In the genomic region with DNA sequence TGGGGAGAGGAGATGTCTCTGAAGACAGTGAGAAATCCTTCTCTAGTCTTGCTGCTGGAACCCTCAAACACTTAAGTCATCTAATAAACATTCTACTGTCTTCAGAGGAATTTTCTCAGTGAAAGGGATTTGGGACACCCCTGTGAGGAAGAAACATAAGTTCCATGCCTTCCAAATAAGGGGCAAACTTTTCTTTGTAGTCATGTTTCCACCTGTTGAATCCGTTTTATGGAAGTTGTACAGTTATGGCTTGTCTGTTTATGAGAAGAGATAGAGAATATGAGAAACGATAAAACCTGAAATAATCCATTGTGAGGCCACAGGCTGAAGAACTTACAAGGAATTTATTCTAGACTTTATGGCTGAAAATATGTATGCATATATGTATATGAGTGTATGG, we compare ENCODE assay signal across 19 cellular contexts. TPM values are rescaled to one million over a fixed set of nuclear protein-coding genes. Genes with fewer than 3 reads are reported as not detected.
DNase-seq lines count a peak whose midpoint lies in the region; ATAC-seq lines count a peak whose summit lies in the region.
"Had no signal": no experiment of that assay in that cellular context is flagged by ENCODE, and none has a peak within 500 bp of the region (broad histone marks: within the 10 kb centered on the region; RNA-seq: fewer than 3 reads in every experiment).

No MANE protein-coding gene starts in this region.

- H3K27me3 Mint-ChIP-seq in activated T-cell treated with anti-CD3 and anti-CD28 coated beads, Interleukin-2, amount 50 U/mL, for 72 hours (ENCODE audit: low read depth): no peaks in the 10 kb centered on the region
- no peaks in the 10 kb centered on the region for H3K27me3 Mint-ChIP-seq in dendritic cell treated with granulocyte-macrophage colony-stimulating factor and Interleukin-4, amounts not matched to agents 40 ng/mL and 50 ng/mL, for 4 days
- no peaks in the 10 kb centered on the region for H3K27me3 Mint-ChIP-seq in stimulated activated memory B cell treated with anti-CD40 and anti-IgM and Interleukin-4, amounts not matched to agents 10 μg/mL and 1 μg/mL and 100 μg/mL, for 72 hours
- H3K27me3 Mint-ChIP-seq: CD4-positive, alpha-beta memory T cell had no signal

- no peak for ATAC-seq in activated T-cell treated with anti-CD3 and anti-CD28 coated beads, Interleukin-2, amount 50 U/mL, for 72 hours (replicated peaks in 1 of 2)
- ATAC-seq in stimulated activated memory B cell treated with anti-CD40 and anti-IgM and Interleukin-4, amounts not matched to agents 10 μg/mL and 1 μg/mL and 100 μg/mL, for 72 hours: no peak
- ATAC-seq in GM18909 (IDR thresholded peaks at IDR 0.05; ENCODE audit: poor library complexity, unreplicated experiment): no peak
- ATAC-seq: A549 had no signal

- no peak for DNase-seq in activated T-cell treated with anti-CD3 and anti-CD28 coated beads, Interleukin-2, amount 50 U/mL, for 72 hours
- no peak for DNase-seq in activated T-cell treated with anti-CD3 and anti-CD28 coated beads, Interleukin-2, amount 50 U/mL, for 48 hours
- DNase-seq in epidermal melanocyte (ENCODE audit: insufficient read length, low spot score): no peak
- DNase-seq: 8988T; ACHN; AML-193; BE2C; Calu3; CD4-positive, alpha-beta memory T cell; COR-L47; DMS53; DMS79 treated with DMSO at 0.1 percent for 48 hours; GF-D8; GOT3 had no signal

- peaks cover 0 to under 1% of the 10 kb centered on the region in 2 donors for H3K36me3 Mint-ChIP-seq in activated T-cell treated with anti-CD3 and anti-CD28 coated beads, Interleukin-2, amount 50 U/mL, for 72 hours (ENCODE audit: insufficient read depth in 2 of 2)
- H3K36me3 Mint-ChIP-seq in dendritic cell treated with granulocyte-macrophage colony-stimulating factor and Interleukin-4, amounts not matched to agents 40 ng/mL and 50 ng/mL, for 4 days (ENCODE audit: low read depth): peaks cover 22% of the 10 kb centered on the region
- peaks cover 6% of the 10 kb centered on the region for H3K36me3 Mint-ChIP-seq in stimulated activated memory B cell treated with anti-CD40 and anti-IgM and Interleukin-4, amounts not matched to agents 10 μg/mL and 1 μg/mL and 100 μg/mL, for 72 hours
- H3K36me3 Mint-ChIP-seq: CD4-positive, alpha-beta memory T cell had no signal

- H3K4me1 Mint-ChIP-seq in activated T-cell treated with anti-CD3 and anti-CD28 coated beads, Interleukin-2, amount 50 U/mL, for 72 hours (ENCODE audit: low read depth): peaks cover 24% of the 10 kb centered on the region
- H3K4me1 Mint-ChIP-seq in dendritic cell treated with granulocyte-macrophage colony-stimulating factor and Interleukin-4, amounts not matched to agents 40 ng/mL and 50 ng/mL, for 4 days (ENCODE audit: low read depth): peaks cover 33% of the 10 kb centered on the region
- H3K4me1 Mint-ChIP-seq in stimulated activated memory B cell treated with anti-CD40 and anti-IgM and Interleukin-4, amounts not matched to agents 10 μg/mL and 1 μg/mL and 100 μg/mL, for 72 hours: peaks cover 24% of the 10 kb centered on the region

- peak overlapping the region; percentile 37 for H3K27ac Mint-ChIP-seq in activated T-cell treated with anti-CD3 and anti-CD28 coated beads, Interleukin-2, amount 50 U/mL, for 72 hours
- peak overlapping the region; percentile 32 for H3K27ac Mint-ChIP-seq in dendritic cell treated with granulocyte-macrophage colony-stimulating factor and Interleukin-4, amounts not matched to agents 40 ng/mL and 50 ng/mL, for 4 days
- H3K27ac Mint-ChIP-seq in stimulated activated memory B cell treated with anti-CD40 and anti-IgM and Interleukin-4, amounts not matched to agents 10 μg/mL and 1 μg/mL and 100 μg/mL, for 72 hours: peak overlapping the region; percentile 17

- intact Hi-C loops in dendritic cell treated with granulocyte-macrophage colony-stimulating factor and Interleukin-4, amounts not matched to agents 40 ng/mL and 50 ng/mL, for 4 days (cut with micrococcal nuclease): no loop called here

- H3K4me3 Mint-ChIP-seq in activated T-cell treated with anti-CD3 and anti-CD28 coated beads, Interleukin-2, amount 50 U/mL, for 72 hours: no peak overlapping the region
- no peak overlapping the region for H3K4me3 Mint-ChIP-seq in dendritic cell treated with granulocyte-macrophage colony-stimulating factor and Interleukin-4, amounts not matched to agents 40 ng/mL and 50 ng/mL, for 4 days
- H3K4me3 Mint-ChIP-seq in stimulated activated memory B cell treated with anti-CD40 and anti-IgM and Interleukin-4, amounts not matched to agents 10 μg/mL and 1 μg/mL and 100 μg/mL, for 72 hours: no peak overlapping the region
- H3K4me3 Mint-ChIP-seq: CD4-positive, alpha-beta memory T cell had no signal

- H3K9me3 Mint-ChIP-seq in activated T-cell treated with anti-CD3 and anti-CD28 coated beads, Interleukin-2, amount 50 U/mL, for 72 hours: peaks cover under 1 to 1% of the 10 kb centered on the region in 2 donors
- H3K9me3 Mint-ChIP-seq in dendritic cell treated with granulocyte-macrophage colony-stimulating factor and Interleukin-4, amounts not matched to agents 40 ng/mL and 50 ng/mL, for 4 days: no peaks in the 10 kb centered on the region
- peaks cover 3% of the 10 kb centered on the region for H3K9me3 Mint-ChIP-seq in stimulated activated memory B cell treated with anti-CD40 and anti-IgM and Interleukin-4, amounts not matched to agents 10 μg/mL and 1 μg/mL and 100 μg/mL, for 72 hours

RNA-seq across cellular contexts. Expression of gene DOCK8, which starts 49.6 kb away (rescaled TPM):
- 100 to 1,000 TPM; 199 to 213 TPM for total RNA-seq in activated T-cell treated with anti-CD3 and anti-CD28 coated beads, Interleukin-2, amount 50 U/mL, for 72 hours
- total RNA-seq: G401 had no signal
